ENCODE assay signal across 25 cellular contexts in the genomic region with DNA sequence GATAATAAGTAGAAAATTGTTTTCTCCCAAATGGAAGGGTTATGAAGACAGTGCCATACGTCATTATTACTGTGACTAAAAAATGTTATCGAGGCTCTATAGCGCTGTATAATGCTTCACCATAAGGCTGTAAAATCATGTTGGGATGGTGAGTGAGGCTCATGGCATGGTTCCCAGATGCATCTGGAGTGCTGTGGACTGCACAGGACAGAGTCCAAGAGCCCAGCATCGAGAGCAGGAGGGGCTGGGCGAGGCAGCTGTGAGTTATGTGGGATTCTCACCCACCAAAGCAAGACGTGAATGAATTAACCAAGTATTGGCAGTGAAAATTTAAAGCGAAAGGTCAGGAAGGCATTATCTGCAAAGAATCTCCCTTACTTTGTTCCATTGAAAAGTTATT.
"Had no signal": no experiment of that assay in that cellular context is flagged by ENCODE, and none has a peak within 500 bp of the region (broad histone marks: within the 10 kb centered on the region; RNA-seq: fewer than 3 reads in every experiment).

No MANE protein-coding gene starts in this region.

- H3K36me3 Mint-ChIP-seq: memory B cell; naive thymus-derived CD4-positive, alpha-beta T cell; stimulated activated memory B cell treated with anti-CD40 and anti-IgM and Interleukin-4, amounts not matched to agents 10 μg/mL and 1 μg/mL and 100 μg/mL, for 72 hours had no signal

- DNase-seq: central memory CD4-positive, alpha-beta T cell; dorsolateral prefrontal cortex; effector CD4-positive, alpha-beta T cell; endodermal cell; foreskin keratinocyte; left cardiac atrium; left ventricle myocardium inferior; lower lobe of right lung; naive thymus-derived CD4-positive, alpha-beta T cell; pancreas; stimulated activated CD4-positive, alpha-beta T cell treated with anti-CD3 and anti-CD28 coated beads, Interleukin-2, amount 100 ng/mL, for 24 hours; stimulated activated CD4-positive, alpha-beta T cell treated with anti-CD3 and anti-CD28 coated beads, Interleukin-4, amount 100 ng/mL, for 24 hours; stimulated activated naive CD8-positive, alpha-beta T cell treated with anti-CD3 and anti-CD28 coated beads, Interleukin-15, Interleukin-2, amounts not matched to agents 100 U/mL and 50 U/mL, for 24 hours; upper lobe of left lung had no signal

- H3K4me3 Mint-ChIP-seq: endodermal cell; memory B cell; naive thymus-derived CD4-positive, alpha-beta T cell; nephron; stimulated activated memory B cell treated with anti-CD40 and anti-IgM and Interleukin-4, amounts not matched to agents 10 μg/mL and 1 μg/mL and 100 μg/mL, for 72 hours had no signal

- H3K9me3 Mint-ChIP-seq: endodermal cell, nephron had no signal

- H3K36me3 ChIP-seq: gastroesophageal sphincter, left ventricle myocardium inferior, lower lobe of right lung, neutrophil, pancreas, thoracic aorta, tibial nerve, upper lobe of left lung had no signal

- H3K4me1 ChIP-seq: foreskin keratinocyte, gastroesophageal sphincter, left ventricle myocardium inferior, lower lobe of right lung, pancreas, tibial nerve, upper lobe of left lung had no signal

- H3K4me3 ChIP-seq: gastroesophageal sphincter, left ventricle myocardium inferior, lower lobe of right lung, pancreas, thoracic aorta, tibial nerve, upper lobe of left lung had no signal

- H3K27me3 Mint-ChIP-seq: memory B cell; naive thymus-derived CD4-positive, alpha-beta T cell; progenitor cell of endocrine pancreas; stimulated activated memory B cell treated with anti-CD40 and anti-IgM and Interleukin-4, amounts not matched to agents 10 μg/mL and 1 μg/mL and 100 μg/mL, for 72 hours had no signal

- H3K27ac ChIP-seq: dorsolateral prefrontal cortex, epithelial cell of prostate, foreskin keratinocyte, gastroesophageal sphincter, left ventricle myocardium inferior, lower lobe of right lung, neutrophil, pancreas, thoracic aorta, tibial nerve, upper lobe of left lung had no signal

- H3K9me3 ChIP-seq: gastroesophageal sphincter, left ventricle myocardium inferior, lower lobe of right lung, neutrophil, pancreas, thoracic aorta, tibial nerve, upper lobe of left lung had no signal

- H3K27ac Mint-ChIP-seq: endodermal cell; memory B cell; naive thymus-derived CD4-positive, alpha-beta T cell; nephron; progenitor cell of endocrine pancreas; stimulated activated memory B cell treated with anti-CD40 and anti-IgM and Interleukin-4, amounts not matched to agents 10 μg/mL and 1 μg/mL and 100 μg/mL, for 72 hours had no signal

- ATAC-seq: esophagus mucosa; foreskin keratinocyte; gastroesophageal sphincter; left cardiac atrium; lower lobe of right lung; naive thymus-derived CD4-positive, alpha-beta T cell; pancreas; sciatic nerve; stimulated activated memory B cell treated with anti-CD40 and anti-IgM and Interleukin-4, amounts not matched to agents 10 μg/mL and 1 μg/mL and 100 μg/mL, for 72 hours; stimulated activated naive CD8-positive, alpha-beta T cell treated with anti-CD3 and anti-CD28 coated beads, Interleukin-15, Interleukin-2, amounts not matched to agents 100 U/mL and 50 U/mL, for 24 hours had no signal

- H3K4me1 Mint-ChIP-seq: endodermal cell; memory B cell; naive thymus-derived CD4-positive, alpha-beta T cell; stimulated activated memory B cell treated with anti-CD40 and anti-IgM and Interleukin-4, amounts not matched to agents 10 μg/mL and 1 μg/mL and 100 μg/mL, for 72 hours had no signal

- H3K27me3 ChIP-seq: dorsolateral prefrontal cortex, foreskin keratinocyte, gastroesophageal sphincter, neutrophil, pancreas, tibial nerve, upper lobe of left lung had no signal
